In genomic region chr2:116513991-116514390, GRCh38 we compare ENCODE assay signal across 17 cellular contexts.
"Had no signal": no experiment of that assay in that cellular context is flagged by ENCODE, and none has a peak within 500 bp of the region (broad histone marks: within the 10 kb centered on the region; RNA-seq: fewer than 3 reads in every experiment).

No MANE protein-coding gene starts in this region.

- ATAC-seq: gastrocnemius medialis, heart right ventricle, left lobe of liver, lower lobe of right lung, natural killer cell had no signal

- H3K4me3 ChIP-seq: colonic mucosa, gastrocnemius medialis, heart right ventricle, lower lobe of right lung, right atrium auricular region, smooth muscle cell had no signal

- DNase-seq: colonic mucosa; dermis blood vessel endothelial cell; effector CD4-positive, alpha-beta T cell; endodermal cell; gastrocnemius medialis; heart right ventricle; hypothalamus; kidney glomerular epithelial cell; lower lobe of right lung; natural killer cell; posterior cingulate gyrus; stimulated activated CD4-positive, alpha-beta T cell treated with anti-CD3 and anti-CD28 coated beads, Interleukin-2, amount 100 ng/mL, for 48 hours; stimulated activated naive CD4-positive, alpha-beta T cell treated with Interleukin-2 at 50 U/mL for 16 hours; trophoblast cell had no signal
